In genomic region chr19:12485571-12485970, GRCh38 we compare ENCODE assay signal across 13 cellular contexts. TPM values are rescaled to one million over a fixed set of nuclear protein-coding genes. Genes with fewer than 3 reads are reported as not detected.
A peak's percentile ranks its signal among the peaks of the same experiment; 100 is the strongest.
DNase-seq lines count a peak whose midpoint lies in the region; ATAC-seq and TF ChIP-seq lines count a peak whose summit lies in the region.
"Had no signal": no experiment of that assay in that cellular context is flagged by ENCODE, and none has a peak within 500 bp of the region (broad histone marks: within the 10 kb centered on the region; RNA-seq: fewer than 3 reads in every experiment).

No MANE protein-coding gene starts in this region.

- H3K4me3 ChIP-seq in OCI-LY7 (ENCODE audit: low read depth, low read length, poor library complexity, severe bottlenecking) (peak overlapping the region; percentile 90), neutrophil (ENCODE audit: low read depth in 1 of 2, low read length in 1 of 2) (peak overlapping the region; percentile 62 to 72)

- no peaks in the 10 kb centered on the region for H4K20me1 ChIP-seq in OCI-LY7 (ENCODE audit: insufficient read depth, low read length)

- H3K27ac Mint-ChIP-seq in T-helper 1 cell treated with Interleukin-12 subunit alpha and Interleukin-12 subunit beta and Interleukin-4 antibody, amounts not matched to agents 30 μg/mL and 1 μg/mL, for 36 hours = no peak overlapping the region
- H3K27ac Mint-ChIP-seq in effector memory CD8-positive, alpha-beta T cell = peak overlapping the region; percentile 92 to 95

- POLR2A ChIA-PET in OCI-LY7 (lab: Charles Lee) = interaction anchor here (1.8 kb wide), 1 partner anchor 10 kb away, joined by 6 read pairs; no protein-coding TSS in a partner anchor

- no TSS peak for BruUV-seq in OCI-LY7 (replicated peaks; lab: Mats Ljungman, UMichigan)

- H3K79me2 ChIP-seq in OCI-LY7 (ENCODE audit: insufficient read depth, low read depth, low read length) = peaks cover 18% of the 10 kb centered on the region; the same call in 1 of the 2 replicates

- no peak for DNase-seq in T-helper 1 cell
- no peak for DNase-seq in OCI-LY7 (ENCODE audit: low spot score)
- DNase-seq in effector memory CD8-positive, alpha-beta T cell = no peak
- no peak for DNase-seq in mesenteric fat pad (ENCODE audit: low spot score)
- DNase-seq in G401 (ENCODE audit: low spot score) = no peak
- no peak for DNase-seq in ecto neural progenitor cell (ENCODE audit: low spot score)
- DNase-seq: 8988T, adrenal gland, occipital lobe, OCI-M1, transverse colon had no signal

- H3K9me3 ChIP-seq in OCI-LY7 (ENCODE audit: low read length) (no peaks in the 10 kb centered on the region), neutrophil (no peaks in the 10 kb centered on the region)
- H3K9me3 ChIP-seq: adrenal gland, transverse colon had no signal

- H3K9me2 ChIP-seq in OCI-LY7 (ENCODE audit: insufficient read depth, low read length) = no peaks in the 10 kb centered on the region

- H3K4me1 ChIP-seq in OCI-LY7 (ENCODE audit: insufficient read depth, low read length, poor library complexity, severe bottlenecking) (peaks cover 40% of the 10 kb centered on the region), neutrophil (ENCODE audit: control insufficient read depth in 1 of 2, insufficient read depth in 1 of 2, low read depth in 1 of 2, low read length in 1 of 2) (peaks cover 8 to 15% of the 10 kb centered on the region in 2 experiments)

- CTCF ChIA-PET in OCI-LY7 (lab: Charles Lee; ENCODE audit: unreplicated experiment) = no interaction called here

- H3K9me3 Mint-ChIP-seq in T-helper 1 cell treated with Interleukin-12 subunit alpha and Interleukin-12 subunit beta and Interleukin-4 antibody, amounts not matched to agents 30 μg/mL and 1 μg/mL, for 36 hours = peaks cover 9% of the 10 kb centered on the region
- no peaks in the 10 kb centered on the region for H3K9me3 Mint-ChIP-seq in effector memory CD8-positive, alpha-beta T cell

- peak overlapping the region; percentile 92; the same call in 1 of the 2 replicates for H2AFZ ChIP-seq in OCI-LY7 (ENCODE audit: low read length)

- intact Hi-C loops in OCI-LY7 (cut with micrococcal nuclease; ENCODE audit: unreplicated experiment) = no loop called here

- H3K36me3 Mint-ChIP-seq in T-helper 1 cell treated with Interleukin-12 subunit alpha and Interleukin-12 subunit beta and Interleukin-4 antibody, amounts not matched to agents 30 μg/mL and 1 μg/mL, for 36 hours (ENCODE audit: low read depth) = peaks cover 4% of the 10 kb centered on the region
- no peaks in the 10 kb centered on the region for H3K36me3 Mint-ChIP-seq in effector memory CD8-positive, alpha-beta T cell (ENCODE audit: insufficient read depth)

- H3K4me2 ChIP-seq in OCI-LY7 (ENCODE audit: low read length) = peak overlapping the region; percentile 91

- no peak for TF ChIP-seq CTCF in OCI-LY7 (conservative IDR thresholded peaks at IDR 0.05; ENCODE audit: low read length)
- no peak for TF ChIP-seq CTCF in neutrophil (IDR thresholded peaks at IDR 0.05)

- peak overlapping the region; percentile 86 for H3K4me3 Mint-ChIP-seq in T-helper 1 cell treated with Interleukin-12 subunit alpha and Interleukin-12 subunit beta and Interleukin-4 antibody, amounts not matched to agents 30 μg/mL and 1 μg/mL, for 36 hours
- H3K4me3 Mint-ChIP-seq in effector memory CD8-positive, alpha-beta T cell = peak overlapping the region; percentile 93 to 97

- in situ Hi-C loops in G401 (cut with HindIII; ENCODE audit: low sequenced_read_pairs) = no loop called here

- ATAC-seq in effector memory CD8-positive, alpha-beta T cell (replicated peaks) = no peak

- H3K4me1 Mint-ChIP-seq in T-helper 1 cell treated with Interleukin-12 subunit alpha and Interleukin-12 subunit beta and Interleukin-4 antibody, amounts not matched to agents 30 μg/mL and 1 μg/mL, for 36 hours (ENCODE audit: low read depth) = peaks cover 18% of the 10 kb centered on the region
- peaks cover 21 to 29% of the 10 kb centered on the region in 2 donors for H3K4me1 Mint-ChIP-seq in effector memory CD8-positive, alpha-beta T cell (ENCODE audit: low read depth in 2 of 2)

- H3K36me3 ChIP-seq in OCI-LY7 (ENCODE audit: insufficient read depth, low read length) (no peaks in the 10 kb centered on the region), neutrophil (no peaks in the 10 kb centered on the region)
- H3K36me3 ChIP-seq: adrenal gland, transverse colon had no signal

- H3K27me3 Mint-ChIP-seq in T-helper 1 cell treated with Interleukin-12 subunit alpha and Interleukin-12 subunit beta and Interleukin-4 antibody, amounts not matched to agents 30 μg/mL and 1 μg/mL, for 36 hours (ENCODE audit: low read depth) = no peaks in the 10 kb centered on the region
- H3K27me3 Mint-ChIP-seq in effector memory CD8-positive, alpha-beta T cell = no peaks in the 10 kb centered on the region

- peaks cover 10% of the 10 kb centered on the region for H3K27me3 ChIP-seq in neutrophil
- H3K27me3 ChIP-seq: adrenal gland, transverse colon had no signal

- H3K27ac ChIP-seq in OCI-LY7 (ENCODE audit: low read depth, low read length, poor library complexity, severe bottlenecking) = no peak overlapping the region
- H3K27ac ChIP-seq in neutrophil = no peak overlapping the region

RNA-seq across cellular contexts. Expression of gene ZNF709, which starts 1.0 kb away (rescaled TPM):
- 3.4 and 5.3 TPM in 2 replicates for total RNA-seq in OCI-LY7 (2014; rRNA removed; shearing (Covaris generic))
- total RNA-seq in OCI-LY7 (2022) = 4.6 TPM in 2 replicates
- 2.3 TPM for total RNA-seq in mesenteric fat pad
- 6.2 and 7.6 TPM in 2 replicates for total RNA-seq in G401 (2014; rRNA removed; shearing (Covaris generic))

RNA-seq across cellular contexts. Expression of gene ZNF443, which starts 44.8 kb away (rescaled TPM):
- 2.3 and 2.6 TPM in 2 replicates for total RNA-seq in OCI-LY7 (2014; rRNA removed; shearing (Covaris generic))
- total RNA-seq in OCI-LY7 (2022) (4.5 and 4.6 TPM in 2 replicates), mesenteric fat pad (2.0 TPM)
- total RNA-seq in G401 (2014; rRNA removed; shearing (Covaris generic)) = 4.9 and 6.3 TPM in 2 replicates
